ENCODE assay signal across 24 cellular contexts in genomic region chr5:22314548-22314947, GRCh38.
"Had no signal": no experiment of that assay in that cellular context is flagged by ENCODE, and none has a peak within 500 bp of the region (broad histone marks: within the 10 kb centered on the region; RNA-seq: fewer than 3 reads in every experiment).

No MANE protein-coding gene starts in this region.

- H3K36me3 ChIP-seq: Peyer's patch, SJCRH30 had no signal

- H3K27ac ChIP-seq: HL-60, Peyer's patch, SJCRH30 had no signal

- H3K36me3 Mint-ChIP-seq: IgD-negative memory B cell, T-cell had no signal

- H3K4me1 Mint-ChIP-seq: IgD-negative memory B cell, T-cell had no signal

- H3K27me3 Mint-ChIP-seq: IgD-negative memory B cell, T-cell had no signal

- H3K27me3 ChIP-seq: Peyer's patch, SJCRH30 had no signal

- H3K4me3 Mint-ChIP-seq: IgD-negative memory B cell, T-cell had no signal

- H3K4me1 ChIP-seq: Peyer's patch, SJCRH30 had no signal

- DNase-seq: KBM-7, MV-4-11, NCI-H1048, NCI-H1105, NCI-H1417, NCI-H1436 treated with DMSO at 0.1 percent for 48 hours, NCI-H1694, NCI-H187 treated with DMSO at 0.1 percent for 48 hours, NCI-H2029 treated with DMSO at 0.1 percent for 48 hours, NCI-H2171 treated with DMSO at 0.1 percent for 48 hours, NCI-H345, NCI-H446 treated with DMSO at 0.1 percent for 48 hours, NCI-H510A treated with DMSO at 0.1 percent for 48 hours, NCI-H526 treated with DMSO at 0.1 percent for 48 hours, NCI-H748 treated with DMSO at 0.1 percent for 48 hours, PC-3, Peyer's patch, SHP77 treated with DMSO at 0.1 percent for 48 hours, SJCRH30, T-cell had no signal

- ATAC-seq: PC-3, Right ventricle myocardium inferior, SK-N-SH treated with all-trans-retinoic acid at 6 μM for 48 hours, T-cell had no signal

- H3K9me3 ChIP-seq: Peyer's patch, SJCRH30 had no signal

- H3K4me3 ChIP-seq: Peyer's patch, SJCRH30 had no signal

- H3K27ac Mint-ChIP-seq: IgD-negative memory B cell, T-cell had no signal
